ENCODE assay signal across 26 cellular contexts in genomic region chr3:83317605-83318004, GRCh38.
"Had no signal": no experiment of that assay in that cellular context is flagged by ENCODE, and none has a peak within 500 bp of the region (broad histone marks: within the 10 kb centered on the region; RNA-seq: fewer than 3 reads in every experiment).

No MANE protein-coding gene starts in this region.

- H3K27ac Mint-ChIP-seq: activated B cell treated with CpG ODN at 0.5 μM for 24 hours; activated CD8-positive, alpha-beta memory T cell treated with anti-CD3 and anti-CD28 coated beads, Interleukin-2, amount 10 ng/mL, durations not matched to agents 7 days and 5 days; activated CD8-positive, alpha-beta T cell treated with anti-CD3 and anti-CD28 coated beads, Interleukin-2, amount 10 ng/mL, durations not matched to agents 7 days and 5 days; activated naive CD4-positive, alpha-beta T cell treated with anti-CD3 and anti-CD28 coated beads, Interleukin-2, amount 50 U/mL, for 24 hours; activated naive CD8-positive, alpha-beta T cell treated with anti-CD3 and anti-CD28 coated beads, Interleukin-2, amount 50 U/mL, for 24 hours; activated T-helper 2 cell treated with anti-CD3 and anti-CD28 coated beads, Interferon-gamma antibody, Interleukin-2, Interleukin-4, amounts not matched to agents 10 μg/mL and 5 μg/mL and 100 μg/mL, durations not matched to agents 14 hours and 24 hours and 36 hours; nephron; progenitor cell of endocrine pancreas; stimulated activated naive CD8-positive, alpha-beta T cell treated with anti-CD3 and anti-CD28 coated beads, Interleukin-15, Interleukin-2, amounts not matched to agents 100 ng/mL and 50 ng/mL, for 24 hours had no signal

- H3K27me3 Mint-ChIP-seq: activated B cell treated with CpG ODN at 0.5 μM for 24 hours; activated CD8-positive, alpha-beta memory T cell treated with anti-CD3 and anti-CD28 coated beads, Interleukin-2, amount 10 ng/mL, durations not matched to agents 7 days and 5 days; activated naive CD4-positive, alpha-beta T cell treated with anti-CD3 and anti-CD28 coated beads, Interleukin-2, amount 50 U/mL, for 24 hours; activated naive CD8-positive, alpha-beta T cell treated with anti-CD3 and anti-CD28 coated beads, Interleukin-2, amount 50 U/mL, for 24 hours; progenitor cell of endocrine pancreas; stimulated activated naive CD8-positive, alpha-beta T cell treated with anti-CD3 and anti-CD28 coated beads, Interleukin-15, Interleukin-2, amounts not matched to agents 100 ng/mL and 50 ng/mL, for 24 hours had no signal

- ATAC-seq: activated CD8-positive, alpha-beta memory T cell treated with anti-CD3 and anti-CD28 coated beads, Interleukin-2, amount 10 ng/mL, durations not matched to agents 7 days and 5 days; activated CD8-positive, alpha-beta T cell treated with anti-CD3 and anti-CD28 coated beads, Interleukin-2, amount 10 ng/mL, durations not matched to agents 7 days and 5 days; activated naive CD8-positive, alpha-beta T cell treated with anti-CD3 and anti-CD28 coated beads, Interleukin-2, amount 50 U/mL, for 24 hours; gastroesophageal sphincter; left lung; lower lobe of right lung; right lobe of liver had no signal

- H3K27ac ChIP-seq: gastroesophageal sphincter, hepatocyte, left lung, lower lobe of right lung, ovary, right lobe of liver, thoracic aorta, uterus had no signal

- H3K4me1 Mint-ChIP-seq: activated B cell treated with CpG ODN at 0.5 μM for 24 hours; activated CD8-positive, alpha-beta memory T cell treated with anti-CD3 and anti-CD28 coated beads, Interleukin-2, amount 10 ng/mL, durations not matched to agents 7 days and 5 days; activated naive CD4-positive, alpha-beta T cell treated with anti-CD3 and anti-CD28 coated beads, Interleukin-2, amount 50 U/mL, for 24 hours; activated naive CD8-positive, alpha-beta T cell treated with anti-CD3 and anti-CD28 coated beads, Interleukin-2, amount 50 U/mL, for 24 hours; nephron had no signal

- H3K9me3 ChIP-seq: gastroesophageal sphincter, lower lobe of right lung, right lobe of liver, thoracic aorta, uterus had no signal

- H3K36me3 ChIP-seq: gastroesophageal sphincter, left lung, lower lobe of right lung, ovary, right lobe of liver, thoracic aorta, uterus had no signal

- H3K79me2 ChIP-seq: hepatocyte had no signal

- H3K27me3 ChIP-seq: gastroesophageal sphincter, hepatocyte, left lung, ovary, right lobe of liver, uterus had no signal

- H3K9me3 Mint-ChIP-seq: nephron had no signal

- H3K36me3 Mint-ChIP-seq: activated CD8-positive, alpha-beta memory T cell treated with anti-CD3 and anti-CD28 coated beads, Interleukin-2, amount 10 ng/mL, durations not matched to agents 7 days and 5 days; activated naive CD4-positive, alpha-beta T cell treated with anti-CD3 and anti-CD28 coated beads, Interleukin-2, amount 50 U/mL, for 24 hours had no signal

- H3K4me2 ChIP-seq: hepatocyte had no signal

- DNase-seq: activated B cell treated with CpG ODN at 0.5 μM for 24 hours; activated CD4-positive, alpha-beta T cell treated with anti-CD3 and anti-CD28 coated beads, Interleukin-2, amount 50 U/mL, for 1 hour; activated CD8-positive, alpha-beta memory T cell treated with anti-CD3 and anti-CD28 coated beads, Interleukin-2, amount 10 ng/mL, durations not matched to agents 7 days and 5 days; activated CD8-positive, alpha-beta T cell treated with anti-CD3 and anti-CD28 coated beads, Interleukin-2, amount 10 ng/mL, durations not matched to agents 7 days and 5 days; activated naive CD8-positive, alpha-beta T cell treated with anti-CD3 and anti-CD28 coated beads, Interleukin-2, amount 50 U/mL, for 24 hours; activated T-cell treated with anti-CD3 and anti-CD28 coated beads, Interleukin-2, amount 50 U/mL, for 48 hours; amygdala; effector CD8-positive, alpha-beta T cell; erythroblast; left lung; lower lobe of right lung; mesenchymal stem cell; ovary; right lobe of liver; stimulated activated CD4-positive, alpha-beta T cell treated with anti-CD3 and anti-CD28 coated beads, Interleukin-2, amount 100 ng/mL, for 48 hours; T-helper 2 cell; trophoblast cell; uterus had no signal

- H3K4me3 ChIP-seq: gastroesophageal sphincter, hepatocyte, left lung, lower lobe of right lung, ovary, right lobe of liver, thoracic aorta, uterus had no signal

- H3K4me3 Mint-ChIP-seq: activated B cell treated with CpG ODN at 0.5 μM for 24 hours; activated CD8-positive, alpha-beta memory T cell treated with anti-CD3 and anti-CD28 coated beads, Interleukin-2, amount 10 ng/mL, durations not matched to agents 7 days and 5 days; activated CD8-positive, alpha-beta T cell treated with anti-CD3 and anti-CD28 coated beads, Interleukin-2, amount 10 ng/mL, durations not matched to agents 7 days and 5 days; activated naive CD4-positive, alpha-beta T cell treated with anti-CD3 and anti-CD28 coated beads, Interleukin-2, amount 50 U/mL, for 24 hours; activated naive CD8-positive, alpha-beta T cell treated with anti-CD3 and anti-CD28 coated beads, Interleukin-2, amount 50 U/mL, for 24 hours; nephron; stimulated activated naive CD8-positive, alpha-beta T cell treated with anti-CD3 and anti-CD28 coated beads, Interleukin-15, Interleukin-2, amounts not matched to agents 100 ng/mL and 50 ng/mL, for 24 hours had no signal

- H2AFZ ChIP-seq: hepatocyte had no signal
